Comparison of ENCODE assay signal across 13 cellular contexts in the genomic region with DNA sequence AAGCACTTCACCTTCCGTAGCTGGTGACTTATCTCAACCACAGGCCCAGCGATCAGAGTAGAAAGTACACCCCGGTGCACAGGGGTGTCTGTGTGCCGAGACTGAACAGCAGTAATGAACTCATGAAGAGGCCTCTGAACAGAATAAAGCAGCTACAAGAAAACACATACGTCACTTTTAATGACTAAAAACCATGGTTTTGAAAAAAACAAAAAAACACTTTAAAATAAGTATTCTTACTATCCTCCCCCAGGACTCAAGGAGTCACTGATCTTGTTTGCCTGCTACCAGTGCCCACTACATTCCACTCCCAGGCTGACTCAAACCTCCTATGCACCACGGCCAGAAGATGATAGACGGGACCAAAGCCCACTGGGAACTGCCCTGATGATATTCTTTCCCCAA. TPM values are rescaled to one million over a fixed set of nuclear protein-coding genes. Genes with fewer than 3 reads are reported as not detected.
DNase-seq lines count a peak whose midpoint lies in the region; ATAC-seq, FAIRE-seq and TF ChIP-seq lines count a peak whose summit lies in the region.
"Had no signal": no experiment of that assay in that cellular context is flagged by ENCODE, and none has a peak within 500 bp of the region (broad histone marks: within the 10 kb centered on the region; RNA-seq: fewer than 3 reads in every experiment).

No MANE protein-coding gene starts in this region.

- no peak for TF ChIP-seq CTCF in AG10803 (conservative IDR thresholded peaks at IDR 0.05; ENCODE audit: low read length)
- TF ChIP-seq CTCF in HFFc6 (IDR thresholded peaks at IDR 0.05), result no peak
- no peak for TF ChIP-seq CTCF in astrocyte (IDR thresholded peaks at IDR 0.05; ENCODE audit: insufficient read depth, low read depth, low read length)

- H3K4me1 ChIP-seq in astrocyte (ENCODE audit: insufficient read depth, low read length), result peaks cover 28% of the 10 kb centered on the region
- H3K4me1 ChIP-seq: right atrium auricular region had no signal

- peak overlapping the region; percentile 23 for H3K9ac ChIP-seq in astrocyte (ENCODE audit: low read length)

- H3K27me3 Mint-ChIP-seq in HFFc6 (ENCODE audit: insufficient read depth) (no peaks in the 10 kb centered on the region; the same call in 1 of the 2 replicates), astrocyte (ENCODE audit: low read depth, unreplicated experiment) (no peaks in the 10 kb centered on the region)
- no peaks in the 10 kb centered on the region for H3K27me3 Mint-ChIP-seq in stimulated activated naive CD8-positive, alpha-beta T cell treated with anti-CD3 and anti-CD28 coated beads, Interleukin-15, amount 100 ng/mL, for 72 hours
- H3K27me3 Mint-ChIP-seq in activated naive CD8-positive, alpha-beta T cell treated with anti-CD3 and anti-CD28 coated beads, Interleukin-2, amount 50 U/mL, for 24 hours, result no peaks in the 10 kb centered on the region
- H3K27me3 Mint-ChIP-seq: activated naive CD8-positive, alpha-beta T cell treated with anti-CD3 and anti-CD28 coated beads, Interleukin-2, amount 10 ng/mL, durations not matched to agents 7 days and 5 days; effector memory CD8-positive, alpha-beta T cell had no signal

- H3K4me3 Mint-ChIP-seq in HFFc6 (no peak overlapping the region), astrocyte (ENCODE audit: unreplicated experiment) (peak overlapping the region; percentile 4)
- H3K4me3 Mint-ChIP-seq in stimulated activated naive CD8-positive, alpha-beta T cell treated with anti-CD3 and anti-CD28 coated beads, Interleukin-15, amount 100 ng/mL, for 72 hours, result no peak overlapping the region
- no peak overlapping the region for H3K4me3 Mint-ChIP-seq in activated naive CD8-positive, alpha-beta T cell treated with anti-CD3 and anti-CD28 coated beads, Interleukin-2, amount 50 U/mL, for 24 hours
- H3K4me3 Mint-ChIP-seq: activated naive CD8-positive, alpha-beta T cell treated with anti-CD3 and anti-CD28 coated beads, Interleukin-2, amount 10 ng/mL, durations not matched to agents 7 days and 5 days; effector memory CD8-positive, alpha-beta T cell had no signal

- peaks cover 24% of the 10 kb centered on the region for H3K36me3 Mint-ChIP-seq in HFFc6 (ENCODE audit: low read depth)
- no peaks in the 10 kb centered on the region for H3K36me3 Mint-ChIP-seq in astrocyte (ENCODE audit: low read depth, unreplicated experiment)
- peaks cover 71% of the 10 kb centered on the region for H3K36me3 Mint-ChIP-seq in activated naive CD8-positive, alpha-beta T cell treated with anti-CD3 and anti-CD28 coated beads, Interleukin-2, amount 50 U/mL, for 24 hours (ENCODE audit: low read depth)

- FAIRE-seq in astrocyte (lab: Jason Lieb, UNC), result peak; percentile 26

- peaks cover 14% of the 10 kb centered on the region for H3K79me2 ChIP-seq in astrocyte (ENCODE audit: insufficient read depth, low read length)

- no peaks in the 10 kb centered on the region for H3K27me3 ChIP-seq in astrocyte (ENCODE audit: insufficient read depth, low read length)
- H3K27me3 ChIP-seq: right atrium auricular region had no signal

- H2AFZ ChIP-seq in astrocyte (ENCODE audit: low read depth, low read length), result no peak overlapping the region

- H3K27ac Mint-ChIP-seq in HFFc6 (peak overlapping the region; percentile 81), astrocyte (ENCODE audit: unreplicated experiment) (peak overlapping the region; percentile 42)
- no peak overlapping the region for H3K27ac Mint-ChIP-seq in stimulated activated naive CD8-positive, alpha-beta T cell treated with anti-CD3 and anti-CD28 coated beads, Interleukin-15, amount 100 ng/mL, for 72 hours
- H3K27ac Mint-ChIP-seq in activated naive CD8-positive, alpha-beta T cell treated with anti-CD3 and anti-CD28 coated beads, Interleukin-2, amount 50 U/mL, for 24 hours, result no peak overlapping the region
- H3K27ac Mint-ChIP-seq: activated naive CD8-positive, alpha-beta T cell treated with anti-CD3 and anti-CD28 coated beads, Interleukin-2, amount 10 ng/mL, durations not matched to agents 7 days and 5 days had no signal

- H3K4me3 ChIP-seq in AG10803 (ENCODE audit: low read length) (no peak overlapping the region), astrocyte (ENCODE audit: insufficient read depth, low read depth, low read length) (no peak overlapping the region)
- H3K4me3 ChIP-seq: right atrium auricular region had no signal

- no peaks in the 10 kb centered on the region for H3K9me3 ChIP-seq in astrocyte (ENCODE audit: insufficient read depth, low read depth, low read length)
- H3K9me3 ChIP-seq: right atrium auricular region had no signal

- H3K27ac ChIP-seq in astrocyte (ENCODE audit: low read depth, low read length), result peak overlapping the region; percentile 68

- peaks cover 5% of the 10 kb centered on the region for H3K36me3 ChIP-seq in astrocyte (ENCODE audit: insufficient read depth, low read length)

- H4K20me1 ChIP-seq in astrocyte (ENCODE audit: insufficient read depth, low read length), result peaks cover 9% of the 10 kb centered on the region

- H3K9me3 Mint-ChIP-seq in HFFc6 (no peaks in the 10 kb centered on the region), astrocyte (ENCODE audit: unreplicated experiment) (no peaks in the 10 kb centered on the region)
- peaks cover 0 to 4% of the 10 kb centered on the region in 2 donors for H3K9me3 Mint-ChIP-seq in stimulated activated naive CD8-positive, alpha-beta T cell treated with anti-CD3 and anti-CD28 coated beads, Interleukin-15, amount 100 ng/mL, for 72 hours
- H3K9me3 Mint-ChIP-seq in activated naive CD8-positive, alpha-beta T cell treated with anti-CD3 and anti-CD28 coated beads, Interleukin-2, amount 50 U/mL, for 24 hours, result no peaks in the 10 kb centered on the region
- H3K9me3 Mint-ChIP-seq: activated naive CD8-positive, alpha-beta T cell treated with anti-CD3 and anti-CD28 coated beads, Interleukin-2, amount 10 ng/mL, durations not matched to agents 7 days and 5 days; effector memory CD8-positive, alpha-beta T cell had no signal

- DNase-seq in AG10803 (ENCODE audit: low read depth) (peak; percentile 85), HFFc6 (peak; percentile 70), astrocyte (ENCODE audit: low read depth) (peak; percentile 81), myocyte (ENCODE audit: low read depth) (peak; percentile 69), COR-L47 (lab: John Stamatoyannopoulos, UW) (no peak), SHP77 treated with DMSO at 0.1 percent for 48 hours (lab: John Stamatoyannopoulos, UW) (no peak)
- no peak for DNase-seq in stimulated activated naive CD8-positive, alpha-beta T cell treated with anti-CD3 and anti-CD28 coated beads, Interleukin-15, amount 100 ng/mL, for 72 hours
- no peak for DNase-seq in activated naive CD8-positive, alpha-beta T cell treated with anti-CD3 and anti-CD28 coated beads, Interleukin-2, amount 50 U/mL, for 24 hours
- DNase-seq: activated naive CD8-positive, alpha-beta T cell treated with anti-CD3 and anti-CD28 coated beads, Interleukin-2, amount 10 ng/mL, durations not matched to agents 7 days and 5 days; DMS 273 treated with DMSO at 0.1 percent for 48 hours; effector memory CD8-positive, alpha-beta T cell; NCI-H345 had no signal

- peak overlapping the region; percentile 44 for H3K4me2 ChIP-seq in astrocyte (ENCODE audit: low read length)

- ATAC-seq in stimulated activated naive CD8-positive, alpha-beta T cell treated with anti-CD3 and anti-CD28 coated beads, Interleukin-15, amount 100 ng/mL, for 72 hours, result no peak
- ATAC-seq in activated naive CD8-positive, alpha-beta T cell treated with anti-CD3 and anti-CD28 coated beads, Interleukin-2, amount 50 U/mL, for 24 hours, result no peak
- ATAC-seq: effector memory CD8-positive, alpha-beta T cell had no signal

- H3K4me1 Mint-ChIP-seq in HFFc6 (ENCODE audit: low read depth) (peaks cover 49% of the 10 kb centered on the region), astrocyte (ENCODE audit: low read depth, unreplicated experiment) (peaks cover 23% of the 10 kb centered on the region)
- H3K4me1 Mint-ChIP-seq in stimulated activated naive CD8-positive, alpha-beta T cell treated with anti-CD3 and anti-CD28 coated beads, Interleukin-15, amount 100 ng/mL, for 72 hours, result peaks cover 4% of the 10 kb centered on the region
- H3K4me1 Mint-ChIP-seq in activated naive CD8-positive, alpha-beta T cell treated with anti-CD3 and anti-CD28 coated beads, Interleukin-2, amount 50 U/mL, for 24 hours, result peaks cover 4% of the 10 kb centered on the region

RNA-seq across cellular contexts. Expression of a gene that starts 53.8 kb away (rescaled TPM):
- total RNA-seq in HFFc6 (2021; fragmentation: NEBNext Ultra II Directional; extraction: Animal tissue kit (Norgen Biotek cat#: 25700)), result 10 to 100 TPM; 27.1 to 60.3 (median 54.8) TPM
- 8.7 and 9.6 TPM in 2 replicates for total RNA-seq in astrocyte
- 11.1 and 15.5 TPM in 2 replicates for total RNA-seq in myocyte
- polyA plus RNA-seq in myocyte (2012), result 5.2 TPM

Comparison
In these comparisons a context has a peak if more than half of its experiments do, and no peak if none do; other contexts are left out.
1. DNase-seq: peak in AG10803 (single experiment), HFFc6 (single experiment), astrocyte (single experiment) and myocyte (single experiment); none in stimulated activated naive CD8-positive, alpha-beta T cell treated with anti-CD3 and anti-CD28 coated beads, Interleukin-15, amount 100 ng/mL, for 72 hours (0 of 2), COR-L47 (single experiment), activated naive CD8-positive, alpha-beta T cell treated with anti-CD3 and anti-CD28 coated beads, Interleukin-2, amount 50 U/mL, for 24 hours (single experiment) and SHP77 treated with DMSO at 0.1 percent for 48 hours (single experiment).
2. H3K27ac Mint-ChIP-seq: peak in HFFc6 (single experiment) and astrocyte (single experiment); none in stimulated activated naive CD8-positive, alpha-beta T cell treated with anti-CD3 and anti-CD28 coated beads, Interleukin-15, amount 100 ng/mL, for 72 hours (0 of 2) and activated naive CD8-positive, alpha-beta T cell treated with anti-CD3 and anti-CD28 coated beads, Interleukin-2, amount 50 U/mL, for 24 hours (single experiment).